In the genomic region with DNA sequence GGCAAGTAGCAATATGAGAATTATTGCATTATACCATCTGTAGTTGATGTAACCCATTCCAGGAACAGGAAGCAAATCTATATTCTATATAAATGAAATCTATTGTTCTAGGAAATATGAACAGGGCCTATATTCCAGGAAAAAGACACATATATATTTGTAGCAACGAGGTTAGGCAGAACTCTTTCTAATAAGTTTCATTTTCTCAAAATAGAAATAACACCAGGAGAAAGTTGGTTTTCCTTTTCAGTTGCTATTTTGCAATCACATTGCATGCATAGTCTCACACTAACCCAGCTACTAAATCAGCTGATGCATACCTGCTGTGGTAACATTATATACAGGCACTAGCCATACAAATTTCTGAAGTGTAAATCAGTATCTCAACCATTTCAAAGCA, we compare ENCODE assay signal across 9 cellular contexts. TPM values are rescaled to one million over a fixed set of nuclear protein-coding genes. Genes with fewer than 3 reads are reported as not detected.
DNase-seq lines count a peak whose midpoint lies in the region; ATAC-seq and TF ChIP-seq lines count a peak whose summit lies in the region.
"Had no signal": no experiment of that assay in that cellular context is flagged by ENCODE, and none has a peak within 500 bp of the region (broad histone marks: within the 10 kb centered on the region; RNA-seq: fewer than 3 reads in every experiment).

No MANE protein-coding gene starts in this region.

- H3K36me3 Mint-ChIP-seq in activated naive CD8-positive, alpha-beta T cell treated with anti-CD3 and anti-CD28 coated beads for 36 hours: peaks cover 10% of the 10 kb centered on the region

- no peak for TF ChIP-seq EP300 in tibial nerve (IDR thresholded peaks at IDR 0.05)

- no peaks in the 10 kb centered on the region for H3K9me3 ChIP-seq in tibial nerve

- 38 to 40% methylated on average over 1 of the region's 1 CpG for WGBS in tibial nerve, 2 donors

- H3K36me3 ChIP-seq in tibial nerve: no peaks in the 10 kb centered on the region

- TF ChIP-seq POLR2A in tibial nerve (IDR thresholded peaks at IDR 0.05) (no peak), GM18505 (IDR thresholded peaks at IDR 0.05; ENCODE audit: borderline replicate concordance, extremely low read depth, insufficient read depth, insufficient read length) (no peak)

- no peak for TF ChIP-seq CTCF in tibial nerve (IDR thresholded peaks at IDR 0.05)

- H3K4me1 Mint-ChIP-seq in activated naive CD8-positive, alpha-beta T cell treated with anti-CD3 and anti-CD28 coated beads for 36 hours: peaks cover 28% of the 10 kb centered on the region

- peak; percentile 17 for DNase-seq in SIG-M5 treated with dmso at 0.1 percent for 504 hours (lab: John Stamatoyannopoulos, UW; ENCODE audit: unreplicated experiment)
- no peak for DNase-seq in SIG-M5 (lab: John Stamatoyannopoulos, UW)
- DNase-seq in activated naive CD8-positive, alpha-beta T cell treated with anti-CD3 and anti-CD28 coated beads for 36 hours: no peak
- peak; percentile 91 for DNase-seq in iris pigment epithelial cell (ENCODE audit: low read depth)
- DNase-seq in tibial nerve (ENCODE audit: low spot score in 2 of 2): no peak
- DNase-seq in NCI-H446 (lab: John Stamatoyannopoulos, UW): no peak
- DNase-seq in LoVo (ENCODE audit: low spot score): no peak
- DNase-seq: naive thymus-derived CD4-positive, alpha-beta T cell had no signal

- H3K4me1 ChIP-seq in tibial nerve: peaks cover 0 to 27% (median 8%) of the 10 kb centered on the region in 4 donors

- peaks cover 12% of the 10 kb centered on the region for H3K9me3 Mint-ChIP-seq in activated naive CD8-positive, alpha-beta T cell treated with anti-CD3 and anti-CD28 coated beads for 36 hours

- no peak overlapping the region for H3K4me3 ChIP-seq in tibial nerve

- no peak for ATAC-seq in GM18505 (IDR thresholded peaks at IDR 0.05; ENCODE audit: unreplicated experiment)

- H3K27me3 Mint-ChIP-seq in activated naive CD8-positive, alpha-beta T cell treated with anti-CD3 and anti-CD28 coated beads for 36 hours: no peaks in the 10 kb centered on the region

- peak overlapping the region; percentile 7 for H3K4me3 Mint-ChIP-seq in activated naive CD8-positive, alpha-beta T cell treated with anti-CD3 and anti-CD28 coated beads for 36 hours

- H3K27me3 ChIP-seq in tibial nerve: no peaks in the 10 kb centered on the region

- H3K27ac Mint-ChIP-seq in activated naive CD8-positive, alpha-beta T cell treated with anti-CD3 and anti-CD28 coated beads for 36 hours: peak overlapping the region; percentile 80

- peak overlapping the region in 3 of 4 donors; percentile 48 to 74 (median 65) for H3K27ac ChIP-seq in tibial nerve

RNA-seq across cellular contexts. Expression of gene IFIT2, which starts 6.2 kb away (rescaled TPM):
- total RNA-seq in activated naive CD8-positive, alpha-beta T cell treated with anti-CD3 and anti-CD28 coated beads for 36 hours: 10 to 100 TPM; 37.0 to 37.3 TPM
- total RNA-seq in tibial nerve: 10 to 100 TPM in 1 of 4 donors, 1 to 10 TPM in 3; 3.3 to 11.4 (median 6.0) TPM

RNA-seq across cellular contexts. Expression of gene IFIT3, which starts 32.2 kb away (rescaled TPM):
- total RNA-seq in activated naive CD8-positive, alpha-beta T cell treated with anti-CD3 and anti-CD28 coated beads for 36 hours: 10 to 100 TPM; 28.6 to 28.7 TPM
- total RNA-seq in tibial nerve: 10 to 100 TPM in 3 of 4 donors, 1 to 10 TPM in 1; 7.2 to 24.9 (median 17.6) TPM

RNA-seq across cellular contexts. Expression of gene LIPA, which starts 44.0 kb away (rescaled TPM):
- 10 to 100 TPM; 20.7 to 22.5 TPM for total RNA-seq in activated naive CD8-positive, alpha-beta T cell treated with anti-CD3 and anti-CD28 coated beads for 36 hours
- 10 to 100 TPM; 36.6 to 57.9 (median 39.5) TPM for total RNA-seq in tibial nerve

Comparison
In these comparisons a context has a peak if more than half of its experiments do, and no peak if none do; other contexts are left out.
1. DNase-seq: peak in SIG-M5 treated with dmso at 0.1 percent for 504 hours (single experiment) and iris pigment epithelial cell (single experiment); none in SIG-M5 (single experiment), activated naive CD8-positive, alpha-beta T cell treated with anti-CD3 and anti-CD28 coated beads for 36 hours (single experiment), tibial nerve (0 of 2), NCI-H446 (0 of 2) and LoVo (single experiment).